In the genomic region with DNA sequence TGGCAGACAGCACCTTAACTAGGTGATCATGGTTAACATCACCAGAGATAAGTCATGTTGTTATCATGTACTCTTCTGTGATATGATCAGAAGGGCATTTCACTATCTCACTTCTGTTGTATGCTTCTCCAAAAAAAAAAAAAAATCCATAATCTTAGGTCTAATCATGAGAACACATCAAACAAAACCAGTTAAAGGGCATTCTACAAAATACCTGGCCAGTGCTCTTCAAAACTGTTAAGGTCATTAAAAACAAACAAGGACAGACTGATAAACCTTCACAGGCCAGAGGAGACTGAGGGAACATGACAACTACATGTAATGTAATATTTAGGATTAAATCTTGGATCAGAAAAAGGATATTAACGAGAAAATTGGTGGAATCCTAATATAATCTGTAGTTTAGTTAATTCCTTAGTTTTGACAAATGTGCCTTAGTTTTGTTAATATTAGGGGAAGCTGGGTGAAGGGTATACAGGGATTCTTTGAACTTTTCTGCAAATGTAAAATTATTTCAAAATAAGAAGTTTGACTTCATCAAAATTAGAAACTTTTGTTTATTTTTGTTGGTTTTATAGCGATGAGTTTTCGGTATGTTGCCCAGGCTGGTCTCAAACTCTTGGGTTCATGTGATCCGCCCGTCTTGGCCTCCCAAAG, we compare ENCODE assay signal across 23 cellular contexts. TPM values are rescaled to one million over a fixed set of nuclear protein-coding genes. Genes with fewer than 3 reads are reported as not detected.
DNase-seq lines count a peak whose midpoint lies in the region; ATAC-seq, FAIRE-seq and TF ChIP-seq lines count a peak whose summit lies in the region.
"Had no signal": no experiment of that assay in that cellular context is flagged by ENCODE, and none has a peak within 500 bp of the region (broad histone marks: within the 10 kb centered on the region; RNA-seq: fewer than 3 reads in every experiment).

No MANE protein-coding gene starts in this region.

- H3K36me3 ChIP-seq in HepG2 (replicated peaks in 1 of 2; ENCODE audit: control insufficient read depth in 1 of 2, insufficient read depth in 2 of 2, low read length in 2 of 2) (no peaks in the 10 kb centered on the region), thyroid gland (no peaks in the 10 kb centered on the region)

- intact Hi-C loops in HepG2 (cut with micrococcal nuclease; ENCODE audit: unreplicated experiment): no loop called here
- intact Hi-C loops in sciatic nerve (cut with DNase I): no loop called here
- intact Hi-C loops in natural killer cell (cut with micrococcal nuclease): no loop called here
- intact Hi-C loops in thyroid gland (cut with DNase I): no loop called here

- H3K4me1 Mint-ChIP-seq in activated naive CD8-positive, alpha-beta T cell (ENCODE audit: low read depth): peaks cover 16% of the 10 kb centered on the region
- H3K4me1 Mint-ChIP-seq in activated naive CD8-positive, alpha-beta T cell treated with anti-CD3 and anti-CD28 coated beads, Interleukin-2, amount 50 U/mL, for 24 hours: peaks cover 3% of the 10 kb centered on the region
- peaks cover 0 to 4% of the 10 kb centered on the region in 2 donors for H3K4me1 Mint-ChIP-seq in natural killer cell
- H3K4me1 Mint-ChIP-seq: GM23338, H9 had no signal

- 95% methylated on average over 5 of the region's 5 CpGs for WGBS in HepG2 (ENCODE audit: low lambda C conversion rate)
- WGBS in thyroid gland, 2 donors: 98 to 99% methylated on average over 5 of the region's 5 CpGs

- no peak for TF ChIP-seq EP300 in HepG2 (IDR thresholded peaks at IDR 0.05; ENCODE audit: low read depth in 2 of 2, low read length in 2 of 2)
- TF ChIP-seq EP300 in HepG2 (CRISPR knock-in tag; IDR thresholded peaks at IDR 0.05; ENCODE audit: borderline replicate concordance): no peak

- no peaks in the 10 kb centered on the region for H3K27me3 Mint-ChIP-seq in activated naive CD8-positive, alpha-beta T cell
- H3K27me3 Mint-ChIP-seq in activated naive CD8-positive, alpha-beta T cell treated with anti-CD3 and anti-CD28 coated beads, Interleukin-2, amount 50 U/mL, for 24 hours: no peaks in the 10 kb centered on the region
- no peaks in the 10 kb centered on the region for H3K27me3 Mint-ChIP-seq in natural killer cell (ENCODE audit: low read depth in 2 of 2)
- H3K27me3 Mint-ChIP-seq: B cell; CD4-positive, CD25-positive, alpha-beta regulatory T cell had no signal

- POLR2A ChIA-PET in HepG2 (lab: Yijun Ruan, JAX): no interaction called here

- TF ChIP-seq RAD21 in HepG2 (CRISPR knock-in tag; IDR thresholded peaks at IDR 0.05): no peak

- no peaks in the 10 kb centered on the region for H4K20me1 ChIP-seq in HepG2 (ENCODE audit: insufficient read depth, low read length)

- H3K4me3 ChIP-seq in HepG2 (replicated peaks in 1 of 3; ENCODE audit: insufficient read depth in 1 of 3, low read depth in 2 of 3, low read length in 3 of 3): no peak overlapping the region
- no peak overlapping the region for H3K4me3 ChIP-seq in thyroid gland (replicated peaks in 1 of 3)
- H3K4me3 ChIP-seq: BLaER1, GM23338 had no signal

- H3K9me3 ChIP-seq in HepG2 (ENCODE audit: low read length) (no peaks in the 10 kb centered on the region), thyroid gland (no peaks in the 10 kb centered on the region)
- H3K9me3 ChIP-seq: Caco-2 had no signal

- no peaks in the 10 kb centered on the region for H3K36me3 Mint-ChIP-seq in activated naive CD8-positive, alpha-beta T cell
- H3K36me3 Mint-ChIP-seq in activated naive CD8-positive, alpha-beta T cell treated with anti-CD3 and anti-CD28 coated beads, Interleukin-2, amount 50 U/mL, for 24 hours (ENCODE audit: low read depth): peaks cover 8% of the 10 kb centered on the region
- no peaks in the 10 kb centered on the region for H3K36me3 Mint-ChIP-seq in natural killer cell

- FAIRE-seq in HepG2 (lab: Jason Lieb, UNC): no peak
- no peak for FAIRE-seq in GM12891 (lab: Jason Lieb, UNC)
- FAIRE-seq: A204.1, G401.6 had no signal

- peak overlapping the region; percentile 53; the same call in 1 of the 2 replicates for H3K27ac ChIP-seq in VCaP
- peak overlapping the region; percentile 71 for H3K27ac ChIP-seq in HepG2 (ENCODE audit: extremely low read length, insufficient read depth, low read length)
- no peak overlapping the region for H3K27ac ChIP-seq in thyroid gland
- H3K27ac ChIP-seq: 22Rv1, BLaER1, C4-2B had no signal

- no peaks in the 10 kb centered on the region for H3K9me3 Mint-ChIP-seq in activated naive CD8-positive, alpha-beta T cell (ENCODE audit: low read depth)
- no peaks in the 10 kb centered on the region for H3K9me3 Mint-ChIP-seq in activated naive CD8-positive, alpha-beta T cell treated with anti-CD3 and anti-CD28 coated beads, Interleukin-2, amount 50 U/mL, for 24 hours
- H3K9me3 Mint-ChIP-seq in natural killer cell: no peaks in the 10 kb centered on the region
- H3K9me3 Mint-ChIP-seq: CD8-positive, alpha-beta T cell; GM23338; HFFc6 had no signal

- TF ChIP-seq CTCF in VCaP (conservative IDR thresholded peaks at IDR 0.05) (no peak), HepG2 (CRISPR knock-in tag; IDR thresholded peaks at IDR 0.05) (no peak), natural killer cell (IDR thresholded peaks at IDR 0.05) (no peak), thyroid gland (IDR thresholded peaks at IDR 0.05) (no peak)

- H3K4me2 ChIP-seq in HepG2 (ENCODE audit: low read depth, low read length): no peak overlapping the region
- H3K4me2 ChIP-seq: BLaER1, GM23338 had no signal

- H3K27me3 ChIP-seq in HepG2 (ENCODE audit: control insufficient read depth in 1 of 2, insufficient read depth in 2 of 2, low read length in 2 of 2) (no peaks in the 10 kb centered on the region), thyroid gland (no peaks in the 10 kb centered on the region)
- H3K27me3 ChIP-seq: BLaER1 had no signal

- DNase-seq in activated naive CD8-positive, alpha-beta T cell treated with anti-CD3 and anti-CD28 coated beads, Interleukin-2, amount 50 U/mL, for 24 hours: no peak
- DNase-seq in HepG2 (ENCODE audit: low spot score) (no peak), sciatic nerve (ENCODE audit: low spot score) (peak; percentile 8), natural killer cell (no peak), thyroid gland (no peak), GM12891 (ENCODE audit: insufficient read length, low spot score) (no peak)
- DNase-seq: Caco-2; CD4-positive, CD25-positive, alpha-beta regulatory T cell; DMS153; DND-41; H9; HFFc6 had no signal

- no peak overlapping the region for H3K9ac ChIP-seq in HepG2 (ENCODE audit: insufficient read depth, low read depth, low read length)
- H3K9ac ChIP-seq: BLaER1 had no signal

- H3K4me3 Mint-ChIP-seq in activated naive CD8-positive, alpha-beta T cell: no peak overlapping the region
- no peak overlapping the region for H3K4me3 Mint-ChIP-seq in activated naive CD8-positive, alpha-beta T cell treated with anti-CD3 and anti-CD28 coated beads, Interleukin-2, amount 50 U/mL, for 24 hours
- no peak overlapping the region for H3K4me3 Mint-ChIP-seq in natural killer cell
- H3K4me3 Mint-ChIP-seq: B cell; CD4-positive, CD25-positive, alpha-beta regulatory T cell; CD8-positive, alpha-beta T cell; GM23338; H9; HFFc6 had no signal

- no peak for ATAC-seq in activated naive CD8-positive, alpha-beta T cell treated with anti-CD3 and anti-CD28 coated beads, Interleukin-2, amount 50 U/mL, for 24 hours
- ATAC-seq in HepG2 (no peak), sciatic nerve (no peak), natural killer cell (no peak)
- ATAC-seq: CD8-positive, alpha-beta T cell; GM23338; HCT116 had no signal

- no peak overlapping the region for H2AFZ ChIP-seq in HepG2 (ENCODE audit: low read length)
- H2AFZ ChIP-seq: GM23338 had no signal

- peak overlapping the region; percentile 22 for H3K27ac Mint-ChIP-seq in activated naive CD8-positive, alpha-beta T cell
- H3K27ac Mint-ChIP-seq in activated naive CD8-positive, alpha-beta T cell treated with anti-CD3 and anti-CD28 coated beads, Interleukin-2, amount 50 U/mL, for 24 hours: no peak overlapping the region
- H3K27ac Mint-ChIP-seq in natural killer cell: no peak overlapping the region
- H3K27ac Mint-ChIP-seq: B cell; CD8-positive, alpha-beta T cell; GM23338; H9; HFFc6 had no signal

- CTCF ChIA-PET in HepG2 (lab: Yijun Ruan, JAX; ENCODE audit: low intra/inter-chr PET ratio, low total read pairs): no interaction called here

- H3K4me1 ChIP-seq in HepG2 (ENCODE audit: insufficient read depth, low read length) (peaks cover 36% of the 10 kb centered on the region), thyroid gland (no peaks in the 10 kb centered on the region)
- H3K4me1 ChIP-seq: BLaER1, Caco-2 had no signal

- TF ChIP-seq POLR2A in HepG2 (IDR thresholded peaks at IDR 0.05; ENCODE audit: insufficient read depth in 1 of 2, low read depth in 2 of 2, low read length in 2 of 2) (no peak), thyroid gland (IDR thresholded peaks at IDR 0.05) (no peak), GM12891 (IDR thresholded peaks at IDR 0.05; ENCODE audit: low read depth, low read length) (no peak)

- in situ Hi-C loops in HepG2 (cut with HindIII; ENCODE audit: extremely low pct_ligation_motif_present, low pct_unique_long_range_greater_than_20kb): no loop called here

- H3K79me2 ChIP-seq in HepG2 (ENCODE audit: insufficient read depth, low read length): peaks cover 41% of the 10 kb centered on the region

- no TSS peak for BruUV-seq in HepG2 (replicated peaks; lab: Mats Ljungman, UMichigan)

RNA-seq across cellular contexts. Expression of gene RBM10, which starts 18.0 kb away (rescaled TPM):
- total RNA-seq in HepG2 (2016; rRNA removed; fragmentation: Illumina TruSeq; extraction: Trizol) (41.6 and 43.1 TPM in 2 replicates), sciatic nerve (27.4 TPM), natural killer cell (10 to 100 TPM; 37.5 to 43.7 (median 39.4) TPM), thyroid gland (10 to 100 TPM; 26.5 to 43.0 (median 35.2) TPM)
- total RNA-seq in HepG2 (2016; cell fraction: cytosol; rRNA removed; fragmentation: Illumina TruSeq; extraction: Trizol; ENCODE audit: low read depth): 3.1 and 4.0 TPM in 2 replicates
- total RNA-seq in HepG2 (2016; cell fraction: insoluble cytoplasmic fraction; rRNA removed; fragmentation: Illumina TruSeq; extraction: Trizol): 35.5 and 44.5 TPM in 2 replicates
- total RNA-seq in HepG2 (2016; cell fraction: membrane; rRNA removed; fragmentation: Illumina TruSeq; extraction: Trizol): 12.2 and 12.8 TPM in 2 replicates
- total RNA-seq in HepG2 (2016; cell fraction: nucleus; rRNA removed; fragmentation: Illumina TruSeq; extraction: Trizol): 22.5 and 26.2 TPM in 2 replicates
- polyA plus RNA-seq in HepG2 (2011; rRNA removed): 15.8 and 15.9 TPM in 2 replicates
- polyA plus RNA-seq in HepG2 (2011; cell fraction: cytosol; rRNA removed): 10.4 and 16.9 TPM in 2 replicates
- polyA plus RNA-seq in HepG2 (2011; cell fraction: nucleus; rRNA removed): 45.1 and 59.0 TPM in 2 replicates
- polyA plus RNA-seq in HepG2 (2012): 14.1 and 15.9 TPM in 2 replicates
- 2.7 and 3.4 TPM in 2 replicates for polyA plus RNA-seq in HepG2 (2016; cell fraction: cytosol; fragmentation: Illumina TruSeq; extraction: Trizol; ENCODE audit: low read depth)
- 29.5 and 39.2 TPM in 2 replicates for polyA plus RNA-seq in HepG2 (2016; cell fraction: insoluble cytoplasmic fraction; fragmentation: Illumina TruSeq; extraction: Trizol; ENCODE audit: low read depth)
- 6.9 and 7.3 TPM in 2 replicates for polyA plus RNA-seq in HepG2 (2016; cell fraction: membrane; fragmentation: Illumina TruSeq; extraction: Trizol; ENCODE audit: low read depth)
- 49.1 and 54.4 TPM in 2 replicates for polyA plus RNA-seq in HepG2 (2016; cell fraction: nucleus; fragmentation: Illumina TruSeq; extraction: Trizol; ENCODE audit: insufficient read depth, low read depth)
- polyA minus RNA-seq in HepG2 (2011; rRNA and poly(A)+ RNA removed; ENCODE audit: low replicate concordance): 24.6 and 41.4 TPM in 2 replicates
- polyA minus RNA-seq in HepG2 (2011; cell fraction: cytosol; rRNA and poly(A)+ RNA removed): 10.8 and 15.2 TPM in 2 replicates
- polyA minus RNA-seq in HepG2 (2011; cell fraction: nucleus; rRNA and poly(A)+ RNA removed): 9.4 and 10.0 TPM in 2 replicates
- polyA plus RNA-seq in GM12891 (2012; ENCODE audit: low read depth, missing spikeins): 30.0 TPM

RNA-seq across cellular contexts. Expression of gene NDUFB11, which starts 18.6 kb away (rescaled TPM):
- total RNA-seq in HepG2 (2016; rRNA removed; fragmentation: Illumina TruSeq; extraction: Trizol) (94.8 and 100 TPM in 2 replicates), sciatic nerve (29.5 TPM), natural killer cell (10 to 100 TPM; 38.2 to 43.3 (median 42.3) TPM), thyroid gland (100 to 1,000 TPM in 3 of 4 donors, 10 to 100 TPM in 1; 68.5 to 179 (median 107) TPM)
- 63.5 and 69.5 TPM in 2 replicates for total RNA-seq in HepG2 (2016; cell fraction: cytosol; rRNA removed; fragmentation: Illumina TruSeq; extraction: Trizol; ENCODE audit: low read depth)
- total RNA-seq in HepG2 (2016; cell fraction: insoluble cytoplasmic fraction; rRNA removed; fragmentation: Illumina TruSeq; extraction: Trizol): 101 and 102 TPM in 2 replicates
- total RNA-seq in HepG2 (2016; cell fraction: membrane; rRNA removed; fragmentation: Illumina TruSeq; extraction: Trizol): 56.7 and 63.8 TPM in 2 replicates
- total RNA-seq in HepG2 (2016; cell fraction: nucleus; rRNA removed; fragmentation: Illumina TruSeq; extraction: Trizol): 50.3 and 51.3 TPM in 2 replicates
- polyA plus RNA-seq in HepG2 (2011; rRNA removed): 46.6 and 53.9 TPM in 2 replicates
- 62.7 and 82.8 TPM in 2 replicates for polyA plus RNA-seq in HepG2 (2011; cell fraction: cytosol; rRNA removed)
- 23.0 and 26.5 TPM in 2 replicates for polyA plus RNA-seq in HepG2 (2011; cell fraction: nucleus; rRNA removed)
- polyA plus RNA-seq in HepG2 (2012): 42.6 and 54.4 TPM in 2 replicates
- 79.8 and 82.5 TPM in 2 replicates for polyA plus RNA-seq in HepG2 (2016; cell fraction: cytosol; fragmentation: Illumina TruSeq; extraction: Trizol; ENCODE audit: low read depth)
- polyA plus RNA-seq in HepG2 (2016; cell fraction: insoluble cytoplasmic fraction; fragmentation: Illumina TruSeq; extraction: Trizol; ENCODE audit: low read depth): 92.6 and 96.5 TPM in 2 replicates
- polyA plus RNA-seq in HepG2 (2016; cell fraction: membrane; fragmentation: Illumina TruSeq; extraction: Trizol; ENCODE audit: low read depth): 57.9 and 58.0 TPM in 2 replicates
- polyA plus RNA-seq in HepG2 (2016; cell fraction: nucleus; fragmentation: Illumina TruSeq; extraction: Trizol; ENCODE audit: insufficient read depth, low read depth): 81.9 and 89.2 TPM in 2 replicates
- 77.2 and 279 TPM in 2 replicates for polyA minus RNA-seq in HepG2 (2011; rRNA and poly(A)+ RNA removed; ENCODE audit: low replicate concordance)
- 29.8 and 30.6 TPM in 2 replicates for polyA minus RNA-seq in HepG2 (2011; cell fraction: cytosol; rRNA and poly(A)+ RNA removed)
- 7.1 and 9.5 TPM in 2 replicates for polyA minus RNA-seq in HepG2 (2011; cell fraction: nucleus; rRNA and poly(A)+ RNA removed)
- 99.7 TPM for polyA plus RNA-seq in GM12891 (2012; ENCODE audit: low read depth, missing spikeins)

RNA-seq across cellular contexts. Expression of gene UBA1, which starts 30.6 kb away (rescaled TPM):
- total RNA-seq in HepG2 (2016; rRNA removed; fragmentation: Illumina TruSeq; extraction: Trizol): 93.3 and 95.6 TPM in 2 replicates
- total RNA-seq in HepG2 (2016; cell fraction: cytosol; rRNA removed; fragmentation: Illumina TruSeq; extraction: Trizol; ENCODE audit: low read depth): 5.4 and 7.1 TPM in 2 replicates
- total RNA-seq in HepG2 (2016; cell fraction: insoluble cytoplasmic fraction; rRNA removed; fragmentation: Illumina TruSeq; extraction: Trizol): 77.7 and 94.2 TPM in 2 replicates
- total RNA-seq in HepG2 (2016; cell fraction: membrane; rRNA removed; fragmentation: Illumina TruSeq; extraction: Trizol): 18.1 and 19.1 TPM in 2 replicates
- 55.6 and 61.3 TPM in 2 replicates for total RNA-seq in HepG2 (2016; cell fraction: nucleus; rRNA removed; fragmentation: Illumina TruSeq; extraction: Trizol)
- polyA plus RNA-seq in HepG2 (2011; rRNA removed): 129 and 146 TPM in 2 replicates
- polyA plus RNA-seq in HepG2 (2011; cell fraction: cytosol; rRNA removed): 77.3 and 97.9 TPM in 2 replicates
- polyA plus RNA-seq in HepG2 (2011; cell fraction: nucleus; rRNA removed): 223 and 227 TPM in 2 replicates
- polyA plus RNA-seq in HepG2 (2012): 84.6 and 94.4 TPM in 2 replicates
- polyA plus RNA-seq in HepG2 (2016; cell fraction: cytosol; fragmentation: Illumina TruSeq; extraction: Trizol; ENCODE audit: low read depth): 4.8 and 5.6 TPM in 2 replicates
- polyA plus RNA-seq in HepG2 (2016; cell fraction: insoluble cytoplasmic fraction; fragmentation: Illumina TruSeq; extraction: Trizol; ENCODE audit: low read depth): 93.8 and 120 TPM in 2 replicates
- 10.0 and 13.0 TPM in 2 replicates for polyA plus RNA-seq in HepG2 (2016; cell fraction: membrane; fragmentation: Illumina TruSeq; extraction: Trizol; ENCODE audit: low read depth)
- 158 and 178 TPM in 2 replicates for polyA plus RNA-seq in HepG2 (2016; cell fraction: nucleus; fragmentation: Illumina TruSeq; extraction: Trizol; ENCODE audit: insufficient read depth, low read depth)
- 280 and 721 TPM in 2 replicates for polyA minus RNA-seq in HepG2 (2011; rRNA and poly(A)+ RNA removed; ENCODE audit: low replicate concordance)
- 69.7 and 70.1 TPM in 2 replicates for polyA minus RNA-seq in HepG2 (2011; cell fraction: cytosol; rRNA and poly(A)+ RNA removed)
- 44.2 and 45.4 TPM in 2 replicates for polyA minus RNA-seq in HepG2 (2011; cell fraction: nucleus; rRNA and poly(A)+ RNA removed)
- 165 TPM for total RNA-seq in sciatic nerve
- total RNA-seq in natural killer cell: 100 to 1,000 TPM; 118 to 168 (median 120) TPM
- 100 to 1,000 TPM; 159 to 293 (median 201) TPM for total RNA-seq in thyroid gland
- 126 TPM for polyA plus RNA-seq in GM12891 (2012; ENCODE audit: low read depth, missing spikeins)

RNA-seq across cellular contexts. Expression of gene CDK16, which starts 55.4 kb away (rescaled TPM):
- total RNA-seq in HepG2 (2016; rRNA removed; fragmentation: Illumina TruSeq; extraction: Trizol) (54.0 and 64.5 TPM in 2 replicates), sciatic nerve (55.9 TPM), natural killer cell (100 to 1,000 TPM; 112 to 140 (median 126) TPM), thyroid gland (100 to 1,000 TPM in 2 of 4 donors, 10 to 100 TPM in 2; 76.6 to 111 (median 93.7) TPM)
- 42.6 and 48.2 TPM in 2 replicates for total RNA-seq in HepG2 (2016; cell fraction: cytosol; rRNA removed; fragmentation: Illumina TruSeq; extraction: Trizol; ENCODE audit: low read depth)
- total RNA-seq in HepG2 (2016; cell fraction: insoluble cytoplasmic fraction; rRNA removed; fragmentation: Illumina TruSeq; extraction: Trizol): 46.2 and 63.4 TPM in 2 replicates
- 101 and 102 TPM in 2 replicates for total RNA-seq in HepG2 (2016; cell fraction: membrane; rRNA removed; fragmentation: Illumina TruSeq; extraction: Trizol)
- 48.0 and 50.2 TPM in 2 replicates for total RNA-seq in HepG2 (2016; cell fraction: nucleus; rRNA removed; fragmentation: Illumina TruSeq; extraction: Trizol)
- polyA plus RNA-seq in HepG2 (2011; rRNA removed): 221 and 225 TPM in 2 replicates
- polyA plus RNA-seq in HepG2 (2011; cell fraction: cytosol; rRNA removed): 159 and 189 TPM in 2 replicates
- 710 and 899 TPM in 2 replicates for polyA plus RNA-seq in HepG2 (2011; cell fraction: nucleus; rRNA removed)
- polyA plus RNA-seq in HepG2 (2012): 70.8 and 105 TPM in 2 replicates
- 81.6 and 88.2 TPM in 2 replicates for polyA plus RNA-seq in HepG2 (2016; cell fraction: cytosol; fragmentation: Illumina TruSeq; extraction: Trizol; ENCODE audit: low read depth)
- polyA plus RNA-seq in HepG2 (2016; cell fraction: insoluble cytoplasmic fraction; fragmentation: Illumina TruSeq; extraction: Trizol; ENCODE audit: low read depth): 86.5 and 108 TPM in 2 replicates
- polyA plus RNA-seq in HepG2 (2016; cell fraction: membrane; fragmentation: Illumina TruSeq; extraction: Trizol; ENCODE audit: low read depth): 133 and 157 TPM in 2 replicates
- 147 and 168 TPM in 2 replicates for polyA plus RNA-seq in HepG2 (2016; cell fraction: nucleus; fragmentation: Illumina TruSeq; extraction: Trizol; ENCODE audit: insufficient read depth, low read depth)
- polyA minus RNA-seq in HepG2 (2011; rRNA and poly(A)+ RNA removed; ENCODE audit: low replicate concordance): 219 and 435 TPM in 2 replicates
- 89.3 and 94.1 TPM in 2 replicates for polyA minus RNA-seq in HepG2 (2011; cell fraction: cytosol; rRNA and poly(A)+ RNA removed)
- polyA minus RNA-seq in HepG2 (2011; cell fraction: nucleus; rRNA and poly(A)+ RNA removed): 94.1 and 102 TPM in 2 replicates
- polyA plus RNA-seq in GM12891 (2012; ENCODE audit: low read depth, missing spikeins): 30.9 TPM

Comparison
In these comparisons a context has a peak if more than half of its experiments do, and no peak if none do; other contexts are left out.
1. H3K27ac ChIP-seq: peak in VCaP (single experiment) and HepG2 (single experiment); none in thyroid gland (0 of 3).